In the genomic region with DNA sequence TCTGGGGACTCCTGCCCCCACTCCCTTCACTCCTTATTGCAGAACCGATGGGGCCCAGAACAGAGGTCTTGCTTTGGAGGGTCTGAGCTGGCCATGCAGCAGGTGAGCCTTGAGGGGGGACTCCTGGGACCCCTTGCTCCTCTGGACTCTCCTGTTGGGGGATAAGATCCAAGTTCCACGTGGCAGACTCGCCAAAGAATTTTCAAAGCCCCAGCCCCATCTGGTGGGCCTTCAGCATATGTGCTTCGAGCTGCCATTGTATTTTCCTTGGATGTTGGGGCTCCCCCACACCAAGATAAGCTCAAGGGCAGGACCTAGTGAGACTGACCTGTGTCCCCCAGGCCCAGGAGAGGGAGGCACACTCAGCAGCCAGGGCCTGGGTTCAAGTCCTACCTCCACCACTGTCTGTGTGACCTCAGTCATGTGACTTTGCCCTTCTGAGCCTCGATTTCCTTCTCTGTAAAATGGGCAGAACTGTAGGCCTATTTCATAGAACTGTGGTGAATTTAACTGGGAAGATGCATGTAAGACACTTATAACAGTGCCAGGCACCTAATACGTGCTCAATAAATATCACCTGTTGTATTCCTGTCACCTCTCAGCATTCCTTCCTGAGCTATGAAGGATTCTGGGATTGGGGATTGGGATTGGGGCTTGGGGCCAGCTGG, we compare ENCODE assay signal across 1 cellular context.
A peak's percentile ranks its signal among the peaks of the same experiment; 100 is the strongest.
TF ChIP-seq lines count a peak whose summit lies in the region.

No MANE protein-coding gene starts in this region.

TF ChIP-seq in K562, 482 proteins besides CTCF, POLR2A, EP300 and RAD21 (continued from another document and continues in another):
- TF ChIP-seq, protein P1, sequence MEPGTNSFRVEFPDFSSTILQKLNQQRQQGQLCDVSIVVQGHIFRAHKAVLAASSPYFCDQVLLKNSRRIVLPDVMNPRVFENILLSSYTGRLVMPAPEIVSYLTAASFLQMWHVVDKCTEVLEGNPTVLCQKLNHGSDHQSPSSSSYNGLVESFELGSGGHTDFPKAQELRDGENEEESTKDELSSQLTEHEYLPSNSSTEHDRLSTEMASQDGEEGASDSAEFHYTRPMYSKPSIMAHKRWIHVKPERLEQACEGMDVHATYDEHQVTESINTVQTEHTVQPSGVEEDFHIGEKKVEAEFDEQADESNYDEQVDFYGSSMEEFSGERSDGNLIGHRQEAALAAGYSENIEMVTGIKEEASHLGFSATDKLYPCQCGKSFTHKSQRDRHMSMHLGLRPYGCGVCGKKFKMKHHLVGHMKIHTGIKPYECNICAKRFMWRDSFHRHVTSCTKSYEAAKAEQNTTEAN (CRISPR knock-in tag; IDR thresholded peaks at IDR 0.05) = no peak
- no peak for TF ChIP-seq ZNF507 (tag; conservative IDR thresholded peaks at IDR 0.05)
- no peak for TF ChIP-seq JUN (IDR thresholded peaks at IDR 0.05; ENCODE audit: borderline replicate concordance, low read depth, low read length)
- no peak for TF ChIP-seq JUN (CRISPR knock-in tag; IDR thresholded peaks at IDR 0.05; ENCODE audit: borderline replicate concordance)
- TF ChIP-seq HNRNPLL (IDR thresholded peaks at IDR 0.05; ENCODE audit: low read depth, low read length, poor library complexity, severe bottlenecking) = no peak
- no peak for TF ChIP-seq MITF (IDR thresholded peaks at IDR 0.05)
- TF ChIP-seq, protein P2, sequence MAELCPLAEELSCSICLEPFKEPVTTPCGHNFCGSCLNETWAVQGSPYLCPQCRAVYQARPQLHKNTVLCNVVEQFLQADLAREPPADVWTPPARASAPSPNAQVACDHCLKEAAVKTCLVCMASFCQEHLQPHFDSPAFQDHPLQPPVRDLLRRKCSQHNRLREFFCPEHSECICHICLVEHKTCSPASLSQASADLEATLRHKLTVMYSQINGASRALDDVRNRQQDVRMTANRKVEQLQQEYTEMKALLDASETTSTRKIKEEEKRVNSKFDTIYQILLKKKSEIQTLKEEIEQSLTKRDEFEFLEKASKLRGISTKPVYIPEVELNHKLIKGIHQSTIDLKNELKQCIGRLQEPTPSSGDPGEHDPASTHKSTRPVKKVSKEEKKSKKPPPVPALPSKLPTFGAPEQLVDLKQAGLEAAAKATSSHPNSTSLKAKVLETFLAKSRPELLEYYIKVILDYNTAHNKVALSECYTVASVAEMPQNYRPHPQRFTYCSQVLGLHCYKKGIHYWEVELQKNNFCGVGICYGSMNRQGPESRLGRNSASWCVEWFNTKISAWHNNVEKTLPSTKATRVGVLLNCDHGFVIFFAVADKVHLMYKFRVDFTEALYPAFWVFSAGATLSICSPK (IDR thresholded peaks at IDR 0.05; ENCODE audit: borderline replicate concordance) = no peak
- TF ChIP-seq ADNP (tag; IDR thresholded peaks at IDR 0.05) = peak; percentile 82
- no peak for TF ChIP-seq ELK3 (CRISPR knock-in tag; IDR thresholded peaks at IDR 0.05)
- no peak for TF ChIP-seq FOSL1 (tag; conservative IDR thresholded peaks at IDR 0.05)
- no peak for TF ChIP-seq THRAP3 (IDR thresholded peaks at IDR 0.05; ENCODE audit: borderline replicate concordance)
- no peak for TF ChIP-seq TRIM24 (IDR thresholded peaks at IDR 0.05)
- TF ChIP-seq CBX3 (IDR thresholded peaks at IDR 0.05; ENCODE audit: borderline replicate concordance in 1 of 2, low read length in 2 of 2) = peak in 1 of 2 experiments; percentile 78; a peak in 1 of 3 replicates
- TF ChIP-seq ZNF224 (CRISPR knock-in tag; IDR thresholded peaks at IDR 0.05) = no peak
- TF ChIP-seq MTF1 (CRISPR knock-in tag; IDR thresholded peaks at IDR 0.05; ENCODE audit: borderline replicate concordance) = no peak
- no peak for TF ChIP-seq KLF13 (tag; IDR thresholded peaks at IDR 0.05; ENCODE audit: borderline replicate concordance, low read depth)
- TF ChIP-seq, protein P3, sequence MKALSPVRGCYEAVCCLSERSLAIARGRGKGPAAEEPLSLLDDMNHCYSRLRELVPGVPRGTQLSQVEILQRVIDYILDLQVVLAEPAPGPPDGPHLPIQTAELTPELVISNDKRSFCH (CRISPR knock-in tag; IDR thresholded peaks at IDR 0.05) = no peak
- TF ChIP-seq, protein P3 (tag; IDR thresholded peaks at IDR 0.05) = 0 out of 2 replicates have a peak, but pooled peaks have one; percentile 56
- TF ChIP-seq RB1 (IDR thresholded peaks at IDR 0.05; ENCODE audit: low read depth) = 0 out of 2 replicates have a peak, but pooled peaks have one; percentile 3
- no peak for TF ChIP-seq KLF16 (IDR thresholded peaks at IDR 0.05)
- TF ChIP-seq TCFL5 (CRISPR knock-in tag; conservative IDR thresholded peaks at IDR 0.05) = no peak
- no peak for TF ChIP-seq JUND (IDR thresholded peaks at IDR 0.05; ENCODE audit: borderline replicate concordance, low read depth, low read length)
- no peak for TF ChIP-seq JUND (tag; IDR thresholded peaks at IDR 0.05; ENCODE audit: borderline replicate concordance, low read depth, low read length)
- no peak for TF ChIP-seq CHCHD3 (CRISPR knock-in tag; IDR thresholded peaks at IDR 0.05)
- TF ChIP-seq HDAC6 (IDR thresholded peaks at IDR 0.05; ENCODE audit: low read depth, low read length) = no peak
- no peak for TF ChIP-seq ZNF586 (CRISPR knock-in tag; conservative IDR thresholded peaks at IDR 0.05)
- no peak for TF ChIP-seq ZNF592 (IDR thresholded peaks at IDR 0.05)
- TF ChIP-seq HLTF (IDR thresholded peaks at IDR 0.05) = no peak
- TF ChIP-seq, protein P4, sequence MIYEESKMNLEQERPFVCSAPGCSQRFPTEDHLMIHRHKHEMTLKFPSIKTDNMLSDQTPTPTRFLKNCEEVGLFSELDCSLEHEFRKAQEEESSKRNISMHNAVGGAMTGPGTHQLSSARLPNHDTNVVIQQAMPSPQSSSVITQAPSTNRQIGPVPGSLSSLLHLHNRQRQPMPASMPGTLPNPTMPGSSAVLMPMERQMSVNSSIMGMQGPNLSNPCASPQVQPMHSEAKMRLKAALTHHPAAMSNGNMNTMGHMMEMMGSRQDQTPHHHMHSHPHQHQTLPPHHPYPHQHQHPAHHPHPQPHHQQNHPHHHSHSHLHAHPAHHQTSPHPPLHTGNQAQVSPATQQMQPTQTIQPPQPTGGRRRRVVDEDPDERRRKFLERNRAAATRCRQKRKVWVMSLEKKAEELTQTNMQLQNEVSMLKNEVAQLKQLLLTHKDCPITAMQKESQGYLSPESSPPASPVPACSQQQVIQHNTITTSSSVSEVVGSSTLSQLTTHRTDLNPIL (CRISPR knock-in tag; IDR thresholded peaks at IDR 0.05) = no peak
- no peak for TF ChIP-seq ESRRB (CRISPR knock-in tag; IDR thresholded peaks at IDR 0.05; ENCODE audit: borderline replicate concordance)
- TF ChIP-seq MYC (IDR thresholded peaks at IDR 0.05; ENCODE audit: low read depth, low read length) = peak; percentile 40; the same call in 1 of the 2 replicates
- TF ChIP-seq MYC (CRISPR knock-in tag; IDR thresholded peaks at IDR 0.05; ENCODE audit: borderline replicate concordance, low read depth) = no peak
- TF ChIP-seq, protein P5, sequence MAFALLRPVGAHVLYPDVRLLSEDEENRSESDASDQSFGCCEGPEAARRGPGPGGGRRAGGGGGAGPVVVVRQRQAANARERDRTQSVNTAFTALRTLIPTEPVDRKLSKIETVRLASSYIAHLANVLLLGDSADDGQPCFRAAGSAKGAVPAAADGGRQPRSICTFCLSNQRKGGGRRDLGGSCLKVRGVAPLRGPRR (CRISPR knock-in tag; IDR thresholded peaks at IDR 0.05) = no peak
- TF ChIP-seq NR2C1 (IDR thresholded peaks at IDR 0.05) = no peak
- TF ChIP-seq NR2C1 (tag; IDR thresholded peaks at IDR 0.05) = 0 out of 2 replicates have a peak, but pooled peaks have one; percentile 20
- TF ChIP-seq, protein P6, sequence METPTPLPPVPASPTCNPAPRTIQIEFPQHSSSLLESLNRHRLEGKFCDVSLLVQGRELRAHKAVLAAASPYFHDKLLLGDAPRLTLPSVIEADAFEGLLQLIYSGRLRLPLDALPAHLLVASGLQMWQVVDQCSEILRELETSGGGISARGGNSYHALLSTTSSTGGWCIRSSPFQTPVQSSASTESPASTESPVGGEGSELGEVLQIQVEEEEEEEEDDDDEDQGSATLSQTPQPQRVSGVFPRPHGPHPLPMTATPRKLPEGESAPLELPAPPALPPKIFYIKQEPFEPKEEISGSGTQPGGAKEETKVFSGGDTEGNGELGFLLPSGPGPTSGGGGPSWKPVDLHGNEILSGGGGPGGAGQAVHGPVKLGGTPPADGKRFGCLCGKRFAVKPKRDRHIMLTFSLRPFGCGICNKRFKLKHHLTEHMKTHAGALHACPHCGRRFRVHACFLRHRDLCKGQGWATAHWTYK (CRISPR knock-in tag; IDR thresholded peaks at IDR 0.05) = no peak
- TF ChIP-seq CCAR2 (IDR thresholded peaks at IDR 0.05; ENCODE audit: low read depth, low read length) = no peak
- TF ChIP-seq SNIP1 (IDR thresholded peaks at IDR 0.05; ENCODE audit: low read depth) = no peak
- TF ChIP-seq EGR1 (conservative IDR thresholded peaks at IDR 0.05) = no peak
- no peak for TF ChIP-seq SRSF1 (IDR thresholded peaks at IDR 0.05; ENCODE audit: low read depth, low read length)
- TF ChIP-seq POLR2H (tag; IDR thresholded peaks at IDR 0.05; ENCODE audit: low read depth) = no peak
- TF ChIP-seq USF1 (CRISPR knock-in tag; IDR thresholded peaks at IDR 0.05) = peak; percentile 48; the same call in 1 of the 2 replicates
- TF ChIP-seq SAFB2 (IDR thresholded peaks at IDR 0.05; ENCODE audit: borderline replicate concordance, low read depth, low read length, severe bottlenecking) = no peak
- TF ChIP-seq CBX8 (IDR thresholded peaks at IDR 0.05; ENCODE audit: borderline replicate concordance, extremely low read depth, low read depth, low read length, poor library complexity, severe bottlenecking) = no peak
- TF ChIP-seq CAMTA2 (CRISPR knock-in tag; conservative IDR thresholded peaks at IDR 0.05) = no peak
- TF ChIP-seq KDM1A (IDR thresholded peaks at IDR 0.05) = peak; percentile 69 to 90; a peak in 3 of 4 replicates
- TF ChIP-seq, protein P7, sequence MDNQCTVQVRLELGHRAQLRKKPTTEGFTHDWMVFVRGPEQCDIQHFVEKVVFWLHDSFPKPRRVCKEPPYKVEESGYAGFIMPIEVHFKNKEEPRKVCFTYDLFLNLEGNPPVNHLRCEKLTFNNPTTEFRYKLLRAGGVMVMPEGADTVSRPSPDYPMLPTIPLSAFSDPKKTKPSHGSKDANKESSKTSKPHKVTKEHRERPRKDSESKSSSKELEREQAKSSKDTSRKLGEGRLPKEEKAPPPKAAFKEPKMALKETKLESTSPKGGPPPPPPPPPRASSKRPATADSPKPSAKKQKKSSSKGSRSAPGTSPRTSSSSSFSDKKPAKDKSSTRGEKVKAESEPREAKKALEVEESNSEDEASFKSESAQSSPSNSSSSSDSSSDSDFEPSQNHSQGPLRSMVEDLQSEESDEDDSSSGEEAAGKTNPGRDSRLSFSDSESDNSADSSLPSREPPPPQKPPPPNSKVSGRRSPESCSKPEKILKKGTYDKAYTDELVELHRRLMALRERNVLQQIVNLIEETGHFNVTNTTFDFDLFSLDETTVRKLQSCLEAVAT (IDR thresholded peaks at IDR 0.05) = no peak
